8 cellular contexts compared by ENCODE assay signal in genomic region chr19:45423033-45423588, GRCh38. TPM values are rescaled to one million over a fixed set of nuclear protein-coding genes. Genes with fewer than 3 reads are reported as not detected.
DNase-seq lines count a peak whose midpoint lies in the region; ATAC-seq lines count a peak whose summit lies in the region.

No MANE protein-coding gene starts in this region.

- peak overlapping the region; percentile 97 for H3K27ac Mint-ChIP-seq in activated naive CD4-positive, alpha-beta T cell treated with anti-CD3 and anti-CD28 coated beads, Interleukin-2, amount 10 ng/mL, durations not matched to agents 7 days and 5 days

- H3K4me1 Mint-ChIP-seq in activated naive CD4-positive, alpha-beta T cell treated with anti-CD3 and anti-CD28 coated beads, Interleukin-2, amount 10 ng/mL, durations not matched to agents 7 days and 5 days: peaks cover 71% of the 10 kb centered on the region

- H3K36me3 Mint-ChIP-seq in activated naive CD4-positive, alpha-beta T cell treated with anti-CD3 and anti-CD28 coated beads, Interleukin-2, amount 10 ng/mL, durations not matched to agents 7 days and 5 days: peaks cover 21% of the 10 kb centered on the region

- H3K9me3 Mint-ChIP-seq in activated naive CD4-positive, alpha-beta T cell treated with anti-CD3 and anti-CD28 coated beads, Interleukin-2, amount 10 ng/mL, durations not matched to agents 7 days and 5 days: no peaks in the 10 kb centered on the region

- DNase-seq in Jurkat, Clone E6-1 (ENCODE audit: low read depth, low spot score): no peak
- no peak for DNase-seq in activated naive CD4-positive, alpha-beta T cell treated with anti-CD3 and anti-CD28 coated beads, Interleukin-2, amount 10 ng/mL, durations not matched to agents 7 days and 5 days
- DNase-seq in iPS-NIHi11 (ENCODE audit: low spot score) (peak; percentile 98), inferior parietal cortex (ENCODE audit: extremely low spot score) (no peak), NCI-H2227 (lab: John Stamatoyannopoulos, UW; ENCODE audit: unreplicated experiment) (no peak), middle frontal gyrus (ENCODE audit: extremely low spot score, low spot score) (no peak)
- DNase-seq in stimulated activated CD8-positive, alpha-beta memory T cell treated with anti-CD3 and anti-CD28 coated beads, Interleukin-15, amount 100 ng/mL, for 24 hours (ENCODE audit: low read depth): peak; percentile 58

- H3K27me3 Mint-ChIP-seq in activated naive CD4-positive, alpha-beta T cell treated with anti-CD3 and anti-CD28 coated beads, Interleukin-2, amount 10 ng/mL, durations not matched to agents 7 days and 5 days: peaks cover 17% of the 10 kb centered on the region

- H3K4me3 ChIP-seq in Jurkat, Clone E6-1 (ENCODE audit: low read length): peak overlapping the region; percentile 78

- no peak for ATAC-seq in GM18519 (IDR thresholded peaks at IDR 0.05; ENCODE audit: low FRiP score, unreplicated experiment)

- CTCF ChIA-PET in activated naive CD4-positive, alpha-beta T cell treated with anti-CD3 and anti-CD28 coated beads, Interleukin-2, amount 10 ng/mL, durations not matched to agents 7 days and 5 days (lab: Charles Lee): interaction anchor here (0.6 to 1.9 kb wide), 2 partner anchors 17 to 18 kb away, joined by 4 to 11 read pairs; partner anchors contain the start of gene PPP1R13L

- H3K4me3 Mint-ChIP-seq in activated naive CD4-positive, alpha-beta T cell treated with anti-CD3 and anti-CD28 coated beads, Interleukin-2, amount 10 ng/mL, durations not matched to agents 7 days and 5 days: peak overlapping the region; percentile 94

RNA-seq across cellular contexts. Expression of gene ERCC1, which starts 0.6 kb away (rescaled TPM):
- 125 TPM for polyA plus RNA-seq in Jurkat, Clone E6-1 (2012; ENCODE audit: insufficient read depth, insufficient read length)

RNA-seq across cellular contexts. Expression of gene POLR1G, which starts 16.7 kb away (rescaled TPM):
- polyA plus RNA-seq in Jurkat, Clone E6-1 (2012; ENCODE audit: insufficient read depth, insufficient read length): 16.2 TPM

RNA-seq across cellular contexts. Expression of gene PPP1R13L, which starts 18.2 kb away (rescaled TPM):
- polyA plus RNA-seq in Jurkat, Clone E6-1 (2012; ENCODE audit: insufficient read depth, insufficient read length): 17.7 TPM

RNA-seq across cellular contexts. Expression of gene FOSB, which starts 44.7 kb away (rescaled TPM):
- polyA plus RNA-seq in Jurkat, Clone E6-1 (2012; ENCODE audit: insufficient read depth, insufficient read length): 1.1 TPM

RNA-seq across cellular contexts. Expression of gene ERCC2, which starts 52.7 kb away (rescaled TPM):
- polyA plus RNA-seq in Jurkat, Clone E6-1 (2012; ENCODE audit: insufficient read depth, insufficient read length): 39.4 TPM

Comparison
In these comparisons a context has a peak if more than half of its experiments do, and no peak if none do; other contexts are left out.
1. DNase-seq: peak in iPS-NIHi11 (single experiment) and stimulated activated CD8-positive, alpha-beta memory T cell treated with anti-CD3 and anti-CD28 coated beads, Interleukin-15, amount 100 ng/mL, for 24 hours (single experiment); none in Jurkat, Clone E6-1 (single experiment), activated naive CD4-positive, alpha-beta T cell treated with anti-CD3 and anti-CD28 coated beads, Interleukin-2, amount 10 ng/mL, durations not matched to agents 7 days and 5 days (single experiment), inferior parietal cortex (single experiment), NCI-H2227 (single experiment) and middle frontal gyrus (single experiment).